8 cellular contexts compared by ENCODE assay signal in genomic region chr3:42443819-42444436, GRCh38. TPM values are rescaled to one million over a fixed set of nuclear protein-coding genes. Genes with fewer than 3 reads are reported as not detected.
A peak's percentile ranks its signal among the peaks of the same experiment; 100 is the strongest.
DNase-seq lines count a peak whose midpoint lies in the region; ATAC-seq and TF ChIP-seq lines count a peak whose summit lies in the region.

No MANE protein-coding gene starts in this region.

- H3K36me3 Mint-ChIP-seq in CD8-positive, alpha-beta memory T cell = no peaks in the 10 kb centered on the region
- no peaks in the 10 kb centered on the region for H3K36me3 Mint-ChIP-seq in activated T-helper 2 cell treated with anti-CD3 and anti-CD28 coated beads, Interferon-gamma antibody, Interleukin-2, Interleukin-4, amounts not matched to agents 10 μg/mL and 5 μg/mL and 100 μg/mL, durations not matched to agents 14 hours and 24 hours and 36 hours (ENCODE audit: low read depth)

- no peak for TF ChIP-seq POLR2A in suprapubic skin (IDR thresholded peaks at IDR 0.05)

- peak; percentile 98 for TF ChIP-seq CTCF in LNCAP (IDR thresholded peaks at IDR 0.05)
- peak; percentile 99 for TF ChIP-seq CTCF in foreskin fibroblast (IDR thresholded peaks at IDR 0.05; ENCODE audit: low read depth, low read length)
- peak; percentile 87 to 95 for TF ChIP-seq CTCF in suprapubic skin (IDR thresholded peaks at IDR 0.05)

- 19% methylated on average over 9 of the region's 9 CpGs for WGBS in suprapubic skin

- H3K4me1 ChIP-seq in CD8-positive, alpha-beta memory T cell (ENCODE audit: insufficient read depth, low read length) = no peaks in the 10 kb centered on the region
- peaks cover 3% of the 10 kb centered on the region for H3K4me1 ChIP-seq in suprapubic skin

- POLR2A ChIA-PET in CD8-positive, alpha-beta memory T cell (lab: Charles Lee) = no interaction called here

- no peak overlapping the region for H3K27ac Mint-ChIP-seq in CD8-positive, alpha-beta memory T cell
- no peak overlapping the region for H3K27ac Mint-ChIP-seq in activated T-helper 2 cell treated with anti-CD3 and anti-CD28 coated beads, Interferon-gamma antibody, Interleukin-2, Interleukin-4, amounts not matched to agents 10 μg/mL and 5 μg/mL and 100 μg/mL, durations not matched to agents 14 hours and 24 hours and 36 hours

- no peaks in the 10 kb centered on the region for H3K27me3 ChIP-seq in CD8-positive, alpha-beta memory T cell (ENCODE audit: insufficient read depth, low read length, poor library complexity, severe bottlenecking)
- no peaks in the 10 kb centered on the region for H3K27me3 ChIP-seq in suprapubic skin

- no peak overlapping the region for H3K4me3 ChIP-seq in CD8-positive, alpha-beta memory T cell (ENCODE audit: low read length)
- H3K4me3 ChIP-seq in foreskin fibroblast (ENCODE audit: low read depth in 1 of 2, low read length in 2 of 2) = no peak overlapping the region
- H3K4me3 ChIP-seq in suprapubic skin = no peak overlapping the region

- H3K4me3 Mint-ChIP-seq in CD8-positive, alpha-beta memory T cell = no peak overlapping the region
- H3K4me3 Mint-ChIP-seq in activated T-helper 2 cell treated with anti-CD3 and anti-CD28 coated beads, Interferon-gamma antibody, Interleukin-2, Interleukin-4, amounts not matched to agents 10 μg/mL and 5 μg/mL and 100 μg/mL, durations not matched to agents 14 hours and 24 hours and 36 hours (ENCODE audit: low read depth) = no peak overlapping the region

- no peak overlapping the region for H3K27ac ChIP-seq in CD8-positive, alpha-beta memory T cell (ENCODE audit: low read depth, low read length)
- H3K27ac ChIP-seq in suprapubic skin = no peak overlapping the region

- intact Hi-C loops in activated T-helper 2 cell treated with anti-CD3 and anti-CD28 coated beads, Interferon-gamma antibody, Interleukin-2, Interleukin-4, amounts not matched to agents 10 μg/mL and 5 μg/mL and 100 μg/mL, durations not matched to agents 14 hours and 24 hours and 36 hours (cut with micrococcal nuclease) = loop anchor here (1.0 to 10.0 kb wide), 3 partner anchors 197 to 549 kb away; no protein-coding TSS in a partner anchor

- no peaks in the 10 kb centered on the region for H3K9me3 ChIP-seq in CD8-positive, alpha-beta memory T cell (ENCODE audit: low read length)
- H3K9me3 ChIP-seq in suprapubic skin = no peaks in the 10 kb centered on the region

- peak; percentile 65 for ATAC-seq in GM21367 (IDR thresholded peaks at IDR 0.05; ENCODE audit: unreplicated experiment)

- DNase-seq in CD8-positive, alpha-beta memory T cell = peak; percentile 41 to 79 (median 54)
- DNase-seq in SHP77 treated with DMSO at 0.1 percent for 48 hours (lab: John Stamatoyannopoulos, UW) (peak; percentile 32), foreskin fibroblast (peak; percentile 61 to 90), nucleus accumbens (lab: John Stamatoyannopoulos, UW) (peak in 54 of 56 donors; percentile 6 to 89 (median 62)), suprapubic skin (ENCODE audit: low spot score in 2 of 2) (peak; percentile 81 to 86)
- peak; percentile 52 for DNase-seq in activated T-helper 2 cell treated with anti-CD3 and anti-CD28 coated beads, Interferon-gamma antibody, Interleukin-2, Interleukin-4, amounts not matched to agents 10 μg/mL and 5 μg/mL and 100 μg/mL, durations not matched to agents 14 hours and 24 hours and 36 hours (ENCODE audit: low spot score)

- H3K9me3 Mint-ChIP-seq in CD8-positive, alpha-beta memory T cell = no peaks in the 10 kb centered on the region
- no peaks in the 10 kb centered on the region for H3K9me3 Mint-ChIP-seq in activated T-helper 2 cell treated with anti-CD3 and anti-CD28 coated beads, Interferon-gamma antibody, Interleukin-2, Interleukin-4, amounts not matched to agents 10 μg/mL and 5 μg/mL and 100 μg/mL, durations not matched to agents 14 hours and 24 hours and 36 hours

- no peaks in the 10 kb centered on the region for H3K4me1 Mint-ChIP-seq in CD8-positive, alpha-beta memory T cell
- no peaks in the 10 kb centered on the region for H3K4me1 Mint-ChIP-seq in activated T-helper 2 cell treated with anti-CD3 and anti-CD28 coated beads, Interferon-gamma antibody, Interleukin-2, Interleukin-4, amounts not matched to agents 10 μg/mL and 5 μg/mL and 100 μg/mL, durations not matched to agents 14 hours and 24 hours and 36 hours (ENCODE audit: low read depth)

- H3K27me3 Mint-ChIP-seq in CD8-positive, alpha-beta memory T cell = peaks cover 10 to 15% of the 10 kb centered on the region in 2 donors
- H3K27me3 Mint-ChIP-seq in activated T-helper 2 cell treated with anti-CD3 and anti-CD28 coated beads, Interferon-gamma antibody, Interleukin-2, Interleukin-4, amounts not matched to agents 10 μg/mL and 5 μg/mL and 100 μg/mL, durations not matched to agents 14 hours and 24 hours and 36 hours (ENCODE audit: low read depth) = peaks cover 2% of the 10 kb centered on the region

- no peaks in the 10 kb centered on the region for H3K36me3 ChIP-seq in CD8-positive, alpha-beta memory T cell (ENCODE audit: insufficient read depth, low read length)
- H3K36me3 ChIP-seq in suprapubic skin = no peaks in the 10 kb centered on the region

- TF ChIP-seq EP300 in suprapubic skin (IDR thresholded peaks at IDR 0.05) = no peak

- CTCF ChIA-PET in CD8-positive, alpha-beta memory T cell (lab: Charles Lee) = interaction anchor here (0.7 to 3.9 kb wide), 12 partner anchors 9 to 1861 kb away, joined by 3 to 27 read pairs (median 4); no protein-coding TSS in a partner anchor

RNA-seq across cellular contexts. Expression of gene LYZL4, which starts 33.5 kb away (rescaled TPM):
- total RNA-seq in CD8-positive, alpha-beta memory T cell = not detected
- polyA plus RNA-seq in CD8-positive, alpha-beta memory T cell = not detected
- not detected in 2 replicates for total RNA-seq in activated T-helper 2 cell treated with anti-CD3 and anti-CD28 coated beads, Interferon-gamma antibody, Interleukin-2, Interleukin-4, amounts not matched to agents 10 μg/mL and 5 μg/mL and 100 μg/mL, durations not matched to agents 14 hours and 24 hours and 36 hours
- total RNA-seq in suprapubic skin = not detected

RNA-seq across cellular contexts. Expression of gene VIPR1, which starts 58.5 kb away (rescaled TPM):
- total RNA-seq in CD8-positive, alpha-beta memory T cell = 1 to 10 TPM; 5.4 to 5.9 TPM
- 12.7 TPM for polyA plus RNA-seq in CD8-positive, alpha-beta memory T cell
- 0.51 and 0.52 TPM in 2 replicates for total RNA-seq in activated T-helper 2 cell treated with anti-CD3 and anti-CD28 coated beads, Interferon-gamma antibody, Interleukin-2, Interleukin-4, amounts not matched to agents 10 μg/mL and 5 μg/mL and 100 μg/mL, durations not matched to agents 14 hours and 24 hours and 36 hours
- total RNA-seq in suprapubic skin = 100 to 1,000 TPM in 1 of 4 donors, 10 to 100 TPM in 3; 39.8 to 148 (median 74.3) TPM

Comparison
In these comparisons a context has a peak if more than half of its experiments do, and no peak if none do; other contexts are left out.
1. DNase-seq: peak in every context shown above with its lines; median percentile 84 in suprapubic skin; 76 in foreskin fibroblast; 62 in nucleus accumbens; 54 in CD8-positive, alpha-beta memory T cell; 52 in activated T-helper 2 cell treated with anti-CD3 and anti-CD28 coated beads, Interferon-gamma antibody, Interleukin-2, Interleukin-4, amounts not matched to agents 10 μg/mL and 5 μg/mL and 100 μg/mL, durations not matched to agents 14 hours and 24 hours and 36 hours; 32 in SHP77 treated with DMSO at 0.1 percent for 48 hours.
2. RNA of gene VIPR1, which starts 58.5 kb away (total RNA-seq): 39.8 to 148 TPM in suprapubic skin; 5.4 to 5.9 TPM in CD8-positive, alpha-beta memory T cell and 0.51 to 0.52 TPM in activated T-helper 2 cell treated with anti-CD3 and anti-CD28 coated beads, Interferon-gamma antibody, Interleukin-2, Interleukin-4, amounts not matched to agents 10 μg/mL and 5 μg/mL and 100 μg/mL, durations not matched to agents 14 hours and 24 hours and 36 hours; every median in the first group is over 4 times any median in the second.
3. Peak in every context shown above with its lines, with median percentiles within 50 percentile points of each other: CTCF ChIP-seq.